In the genomic region with DNA sequence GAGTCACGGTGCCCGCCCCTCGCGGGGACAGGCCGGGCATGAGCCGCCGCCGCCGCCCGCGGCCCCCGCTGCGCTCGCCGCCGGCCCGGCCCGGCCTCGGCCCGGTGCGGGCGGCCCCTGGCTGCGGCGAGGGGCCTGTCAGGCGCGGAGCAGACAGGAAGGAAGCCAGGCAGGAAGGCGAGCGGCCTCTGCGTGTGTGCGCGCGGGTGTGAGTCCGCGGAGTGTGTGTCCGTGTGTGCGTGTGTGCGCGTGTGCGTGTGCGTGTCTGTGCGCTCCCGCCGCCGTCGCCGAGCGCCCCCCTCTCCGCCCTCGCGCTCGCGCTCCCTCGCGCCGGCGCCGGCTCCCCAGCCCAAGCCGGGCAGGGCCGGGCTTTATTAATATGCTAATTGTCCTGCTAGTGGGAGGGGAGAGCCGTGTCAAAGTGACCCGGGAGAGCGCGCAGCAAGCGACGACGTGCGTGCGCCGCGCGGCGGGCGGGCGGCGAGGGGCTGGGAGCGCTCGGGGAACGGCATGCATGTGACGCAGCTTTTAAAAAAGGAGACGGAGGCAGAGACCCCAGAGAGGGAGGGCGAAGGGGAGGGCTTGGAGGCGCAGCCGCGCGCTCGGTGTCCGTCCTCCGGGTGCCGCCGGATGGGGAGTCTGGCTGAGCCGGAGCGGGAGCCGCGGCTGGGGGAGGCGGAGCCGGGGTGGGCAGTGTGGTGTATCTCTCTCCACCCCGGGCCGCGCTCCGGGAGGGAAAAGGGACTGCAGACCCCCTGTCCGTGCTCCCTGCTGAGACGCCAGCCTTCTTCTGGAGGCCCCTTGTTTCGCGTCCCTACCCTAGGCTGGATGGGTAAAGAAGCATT, we compare ENCODE assay signal across 8 cellular contexts.
A peak's percentile ranks its signal among the peaks of the same experiment; 100 is the strongest.
DNase-seq lines count a peak whose midpoint lies in the region; ATAC-seq and TF ChIP-seq lines count a peak whose summit lies in the region.

A gene with protein sequence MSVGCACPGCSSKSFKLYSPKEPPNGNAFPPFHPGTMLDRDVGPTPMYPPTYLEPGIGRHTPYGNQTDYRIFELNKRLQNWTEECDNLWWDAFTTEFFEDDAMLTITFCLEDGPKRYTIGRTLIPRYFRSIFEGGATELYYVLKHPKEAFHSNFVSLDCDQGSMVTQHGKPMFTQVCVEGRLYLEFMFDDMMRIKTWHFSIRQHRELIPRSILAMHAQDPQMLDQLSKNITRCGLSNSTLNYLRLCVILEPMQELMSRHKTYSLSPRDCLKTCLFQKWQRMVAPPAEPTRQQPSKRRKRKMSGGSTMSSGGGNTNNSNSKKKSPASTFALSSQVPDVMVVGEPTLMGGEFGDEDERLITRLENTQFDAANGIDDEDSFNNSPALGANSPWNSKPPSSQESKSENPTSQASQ (minus strand): TSS at position 227 of the 845 bp plus-strand sequence. CDS start 258 bp downstream, outside the sequence.

- H3K4me3 ChIP-seq in GM08714 (ENCODE audit: low read length) (peak within 1 kb of the TSS; percentile 81), astrocyte of the spinal cord (ENCODE audit: low read depth, low read length) (peak within 1 kb of the TSS; percentile 78)

- TF ChIP-seq CTCF in astrocyte of the spinal cord (IDR thresholded peaks at IDR 0.05; ENCODE audit: low read depth, low read length), result peak; percentile 13

- DNase-seq in NCI-H1092 (lab: John Stamatoyannopoulos, UW), result peak; percentile 38
- DNase-seq in T-helper 22 cell (ENCODE audit: low read depth), result peak; percentile 66
- peak; percentile 80 for DNase-seq in astrocyte of the spinal cord (ENCODE audit: low read depth, low spot score)
- peak; percentile 83 for DNase-seq in hepatic stellate cell (ENCODE audit: low spot score)
- DNase-seq in putamen (ENCODE audit: low spot score), result peak; percentile 92

- in situ Hi-C loops in astrocyte of the spinal cord (cut with HindIII; ENCODE audit: low sequenced_read_pairs), result no loop called here

- ATAC-seq in HG02571 (IDR thresholded peaks at IDR 0.05; ENCODE audit: unreplicated experiment) (peak; percentile 69), GM21737 (IDR thresholded peaks at IDR 0.05; ENCODE audit: unreplicated experiment) (no peak)

Comparison
In these comparisons a context has a peak if more than half of its experiments do, and no peak if none do; other contexts are left out.
1. DNase-seq: peak in every context shown above with its lines; median percentile 92 in putamen; 83 in hepatic stellate cell; 80 in astrocyte of the spinal cord; 66 in T-helper 22 cell; 38 in NCI-H1092.